ENCODE assay signal across 8 cellular contexts in the genomic region with DNA sequence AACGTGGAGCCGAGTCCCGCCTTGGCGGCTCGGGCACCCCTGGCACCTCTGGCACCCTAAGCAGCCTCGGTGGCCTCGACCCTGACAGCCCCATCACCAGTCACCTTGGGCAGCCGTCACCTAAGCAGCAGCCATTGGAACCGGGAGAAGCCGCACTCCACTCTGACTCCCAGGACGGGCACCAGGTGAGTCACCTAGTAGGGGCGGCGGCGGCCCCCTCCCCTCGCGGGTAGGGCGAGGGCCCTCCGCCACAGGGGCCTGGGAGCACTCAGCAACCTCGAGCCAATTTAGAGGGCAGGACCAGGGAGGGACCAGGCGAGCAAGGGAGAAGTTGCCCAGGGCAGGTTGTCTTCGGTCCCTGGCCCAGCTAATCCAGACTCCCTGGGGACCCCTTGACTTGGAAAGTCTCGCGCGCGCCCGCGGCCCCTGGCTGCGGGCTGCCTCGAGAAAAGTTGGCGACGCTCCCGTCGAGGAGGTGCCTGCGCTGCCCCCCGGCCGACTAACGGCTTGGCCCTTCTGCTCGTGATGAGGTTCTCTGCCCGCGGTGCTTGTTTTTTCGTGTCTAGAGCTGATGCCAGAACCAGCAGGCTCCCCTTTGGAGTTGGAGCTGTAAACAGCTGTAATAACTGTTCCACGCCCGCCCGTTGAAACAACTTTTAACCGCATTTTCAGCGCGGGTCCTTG. TPM values are rescaled to one million over a fixed set of nuclear protein-coding genes. Genes with fewer than 3 reads are reported as not detected.
DNase-seq lines count a peak whose midpoint lies in the region; ATAC-seq and TF ChIP-seq lines count a peak whose summit lies in the region.

No MANE protein-coding gene starts in this region.

- peak overlapping the region in 2 of 5 donors; percentile 32 to 57 for H3K9ac ChIP-seq in subcutaneous abdominal adipose tissue (ENCODE audit: low read length in 5 of 5)

- DNase-seq in GM06990 (ENCODE audit: extremely low read depth, insufficient read length): peak; percentile 1
- peak; percentile 38 for DNase-seq in RPMI8226
- no peak for DNase-seq in central memory CD8-positive, alpha-beta T cell (ENCODE audit: low spot score in 2 of 2)
- DNase-seq in lower leg skin (ENCODE audit: low spot score in 2 of 2): peak; percentile 13 to 85
- no peak for DNase-seq in NCI-H2196 (lab: John Stamatoyannopoulos, UW; ENCODE audit: unreplicated experiment)

- no peaks in the 10 kb centered on the region for H3K9me3 ChIP-seq in subcutaneous abdominal adipose tissue (ENCODE audit: control insufficient read depth in 5 of 5, low read length in 5 of 5)

- peak overlapping the region; percentile 63 for H3K4me3 Mint-ChIP-seq in central memory CD8-positive, alpha-beta T cell

- peaks cover 0 to 19% (median 14%) of the 10 kb centered on the region in 5 donors for H3K4me1 ChIP-seq in subcutaneous abdominal adipose tissue (ENCODE audit: control insufficient read depth in 5 of 5, insufficient read depth in 5 of 5, low read length in 5 of 5)

- no peak overlapping the region for H3K27ac Mint-ChIP-seq in central memory CD8-positive, alpha-beta T cell (ENCODE audit: low read depth)

- H3K36me3 Mint-ChIP-seq in central memory CD8-positive, alpha-beta T cell (ENCODE audit: insufficient read depth): no peaks in the 10 kb centered on the region

- intact Hi-C loops in lower leg skin (cut with DNase I; ENCODE audit: low total_unique reads): no loop called here

- H3K27ac ChIP-seq in subcutaneous abdominal adipose tissue (ENCODE audit: low read depth, low read length): no peak overlapping the region

- TF ChIP-seq CTCF in GM06990 (IDR thresholded peaks at IDR 0.05; ENCODE audit: insufficient read depth, low read length, poor library complexity, severe bottlenecking): no peak
- no peak for TF ChIP-seq CTCF in lower leg skin (IDR thresholded peaks at IDR 0.05)

- H3K4me1 Mint-ChIP-seq in central memory CD8-positive, alpha-beta T cell: no peaks in the 10 kb centered on the region

- 0 to 55% methylated on average over 9 to 34 of the region's 47 CpGs for WGBS in lower leg skin, 2 donors

- no peak for ATAC-seq in central memory CD8-positive, alpha-beta T cell (replicated peaks; ENCODE audit: extremely low read depth, poor library complexity, severe bottlenecking)
- no peak for ATAC-seq in GM19463 (IDR thresholded peaks at IDR 0.05; ENCODE audit: unreplicated experiment)
- ATAC-seq in GM21526 (IDR thresholded peaks at IDR 0.05; ENCODE audit: low FRiP score, unreplicated experiment): no peak

- peaks cover 18% of the 10 kb centered on the region for H3K27me3 Mint-ChIP-seq in central memory CD8-positive, alpha-beta T cell

- no peaks in the 10 kb centered on the region for H3K36me3 ChIP-seq in GM06990 (ENCODE audit: control insufficient read depth, insufficient read depth, low read length)
- H3K36me3 ChIP-seq in subcutaneous abdominal adipose tissue (ENCODE audit: control insufficient read depth in 5 of 5, insufficient read depth in 5 of 5, low read length in 5 of 5): no peaks in the 10 kb centered on the region

- TF ChIP-seq POLR2A in lower leg skin (IDR thresholded peaks at IDR 0.05): no peak

- no peak overlapping the region for H3K4me3 ChIP-seq in GM06990 (replicated peaks; ENCODE audit: low read depth, low read length)
- peak overlapping the region; percentile 38 for H3K4me3 ChIP-seq in lower leg skin (ENCODE audit: low read depth, poor library complexity, severe bottlenecking)
- H3K4me3 ChIP-seq in subcutaneous abdominal adipose tissue (ENCODE audit: low read depth in 1 of 5, low read length in 5 of 5): peak overlapping the region; percentile 52 to 76 (median 63)

- H3K27me3 ChIP-seq in GM06990 (replicated peaks; ENCODE audit: control insufficient read depth, insufficient read depth, low read length) (no peaks in the 10 kb centered on the region; the same call in 1 of the 2 replicates), subcutaneous abdominal adipose tissue (ENCODE audit: control insufficient read depth in 5 of 5, insufficient read depth in 4 of 5, low read length in 5 of 5) (peaks cover 0 to 9% (median 7%) of the 10 kb centered on the region in 5 donors)

- no peaks in the 10 kb centered on the region for H3K9me3 Mint-ChIP-seq in central memory CD8-positive, alpha-beta T cell

RNA-seq across cellular contexts. Expression of a gene that starts 0.7 kb away (rescaled TPM):
- 1 to 10 TPM; 3.0 to 9.9 (median 4.5) TPM for total RNA-seq in lower leg skin

Comparison
In these comparisons a context has a peak if more than half of its experiments do, and no peak if none do; other contexts are left out.
1. DNase-seq: peak in GM06990 (single experiment), RPMI8226 (single experiment) and lower leg skin (2 of 2); none in central memory CD8-positive, alpha-beta T cell (0 of 2) and NCI-H2196 (single experiment).